8 cellular contexts compared by ENCODE assay signal in the genomic region with DNA sequence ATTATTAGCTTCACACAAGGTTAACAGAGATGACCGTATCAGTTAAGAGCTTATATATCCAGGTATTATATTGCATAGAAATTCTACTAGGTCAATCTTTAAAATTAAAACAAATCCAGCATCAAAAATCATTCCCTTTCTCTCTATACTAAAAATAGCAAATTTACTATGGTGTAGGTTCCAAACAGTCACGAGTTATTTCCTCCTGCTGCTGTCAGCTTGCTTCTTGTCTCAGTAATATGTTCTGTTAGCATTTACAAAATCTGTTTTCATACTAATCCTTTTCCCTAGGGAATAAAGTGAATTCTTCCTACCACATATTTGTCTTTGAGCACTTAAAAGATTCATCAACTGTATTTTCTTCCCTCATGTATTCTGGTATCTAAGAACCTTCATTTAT. TPM values are rescaled to one million over a fixed set of nuclear protein-coding genes. Genes with fewer than 3 reads are reported as not detected.
A peak's percentile ranks its signal among the peaks of the same experiment; 100 is the strongest.
DNase-seq lines count a peak whose midpoint lies in the region; ATAC-seq, FAIRE-seq and TF ChIP-seq lines count a peak whose summit lies in the region.

No MANE protein-coding gene starts in this region.

- 7 to 13% (median 10%) methylated on average over 2 of the region's 2 CpGs for WGBS in adrenal gland, 4 donors

- DNase-seq in activated naive CD4-positive, alpha-beta T cell treated with anti-CD3 and anti-CD28 coated beads for 36 hours, result no peak
- DNase-seq in activated naive CD4-positive, alpha-beta T cell (lab: John Stamatoyannopoulos, UW), result no peak
- DNase-seq in adrenal gland (no peak), left lung (no peak), tibial artery (no peak), RCC 7860 (ENCODE audit: low spot score) (no peak), GM12891 (ENCODE audit: insufficient read length, low spot score) (no peak), AG08396 (ENCODE audit: low spot score) (no peak)

- H3K4me3 Mint-ChIP-seq in activated naive CD4-positive, alpha-beta T cell treated with anti-CD3 and anti-CD28 coated beads for 36 hours, result peak overlapping the region; percentile 88

- H3K27ac ChIP-seq in adrenal gland, result peak overlapping the region in 4 of 5 donors; percentile 57 to 100 (median 94)
- H3K27ac ChIP-seq in left lung, result peak overlapping the region; percentile 94 to 96
- peak overlapping the region; percentile 98 to 100 for H3K27ac ChIP-seq in tibial artery

- H3K4me1 ChIP-seq in adrenal gland (replicated peaks in 1 of 2) (peaks cover 32 to 59% of the 10 kb centered on the region in 2 donors), left lung (peaks cover 39 to 78% of the 10 kb centered on the region in 2 donors), tibial artery (peaks cover 0 to 63% (median 40%) of the 10 kb centered on the region in 4 donors)

- no peaks in the 10 kb centered on the region for H3K9me3 Mint-ChIP-seq in activated naive CD4-positive, alpha-beta T cell treated with anti-CD3 and anti-CD28 coated beads for 36 hours

- H3K27ac Mint-ChIP-seq in activated naive CD4-positive, alpha-beta T cell treated with anti-CD3 and anti-CD28 coated beads for 36 hours, result peak overlapping the region; percentile 86

- H3K36me3 ChIP-seq in adrenal gland (replicated peaks in 1 of 2) (peaks cover 0 to 12% of the 10 kb centered on the region in 2 donors), left lung (peaks cover 0 to 25% of the 10 kb centered on the region in 2 donors), tibial artery (peaks cover 0 to 3% (median 0%) of the 10 kb centered on the region in 3 donors)

- H3K4me3 ChIP-seq in adrenal gland, result peak overlapping the region in 2 of 4 donors; percentile 79 to 93
- peak overlapping the region; percentile 72 to 93 for H3K4me3 ChIP-seq in left lung
- H3K4me3 ChIP-seq in tibial artery, result peak overlapping the region; percentile 75 to 92

- peaks cover 20% of the 10 kb centered on the region for H3K36me3 Mint-ChIP-seq in activated naive CD4-positive, alpha-beta T cell treated with anti-CD3 and anti-CD28 coated beads for 36 hours (ENCODE audit: low read depth)

- peaks cover 56% of the 10 kb centered on the region for H3K4me1 Mint-ChIP-seq in activated naive CD4-positive, alpha-beta T cell treated with anti-CD3 and anti-CD28 coated beads for 36 hours (ENCODE audit: low read depth)

- TF ChIP-seq POLR2A in adrenal gland (IDR thresholded peaks at IDR 0.05), result no peak
- TF ChIP-seq POLR2A in GM12891 (IDR thresholded peaks at IDR 0.05; ENCODE audit: low read depth, low read length), result no peak

- CTCF ChIA-PET in activated naive CD4-positive, alpha-beta T cell treated with anti-CD3 and anti-CD28 coated beads for 36 hours (lab: Charles Lee), result interaction anchor here (0.6 to 2.4 kb wide), 4 partner anchors 25 to 155 kb away, joined by 3 to 12 read pairs (median 5); no protein-coding TSS in a partner anchor

- no peaks in the 10 kb centered on the region for H3K9me3 ChIP-seq in adrenal gland (replicated peaks in 1 of 3)
- no peaks in the 10 kb centered on the region for H3K9me3 ChIP-seq in left lung
- no peaks in the 10 kb centered on the region for H3K9me3 ChIP-seq in tibial artery

- no peak for FAIRE-seq in RCC 7860 (lab: Jason Lieb, UNC)
- FAIRE-seq in GM12891 (lab: Jason Lieb, UNC), result no peak

- H3K27me3 ChIP-seq in adrenal gland (no peaks in the 10 kb centered on the region), left lung (no peaks in the 10 kb centered on the region), tibial artery (no peaks in the 10 kb centered on the region)

- ATAC-seq in left lung, result no peak

- TF ChIP-seq CTCF in adrenal gland (IDR thresholded peaks at IDR 0.05), result no peak
- TF ChIP-seq CTCF in left lung (IDR thresholded peaks at IDR 0.05), result no peak
- TF ChIP-seq CTCF in tibial artery (IDR thresholded peaks at IDR 0.05), result no peak

- no peaks in the 10 kb centered on the region for H3K27me3 Mint-ChIP-seq in activated naive CD4-positive, alpha-beta T cell treated with anti-CD3 and anti-CD28 coated beads for 36 hours (ENCODE audit: low read depth)

- intact Hi-C loops in activated naive CD4-positive, alpha-beta T cell treated with anti-CD3 and anti-CD28 coated beads for 36 hours (cut with micrococcal nuclease), result loop anchor here (1.0 to 5.0 kb wide), 5 partner anchors 25 to 655 kb away; no protein-coding TSS in a partner anchor
- intact Hi-C loops in adrenal gland (cut with DNase I) (no loop called here), left lung (cut with DNase I) (no loop called here), tibial artery (cut with DNase I; ENCODE audit: low total_unique reads) (loop anchor here (5.0 kb wide), 1 partner anchor 70 kb away; no protein-coding TSS in a partner anchor)

TF ChIP-seq in GM12891, 5 proteins besides CTCF, POLR2A, EP300 and RAD21:
- no peak for TF ChIP-seq POU2F2 (IDR thresholded peaks at IDR 0.05; ENCODE audit: low read depth, low read length)
- no peak for TF ChIP-seq POLR2AphosphoS5 (IDR thresholded peaks at IDR 0.05; ENCODE audit: low read depth, low read length)
- no peak for TF ChIP-seq TAF1 (IDR thresholded peaks at IDR 0.05; ENCODE audit: low read depth, low read length)
- TF ChIP-seq SPI1 (IDR thresholded peaks at IDR 0.05; ENCODE audit: low read depth, low read length), result no peak
- TF ChIP-seq PAX5 (IDR thresholded peaks at IDR 0.05; ENCODE audit: insufficient read depth, low read length, severe bottlenecking), result no peak

RNA-seq across cellular contexts. Expression of a gene that starts 2.5 kb away (rescaled TPM):
- total RNA-seq in activated naive CD4-positive, alpha-beta T cell treated with anti-CD3 and anti-CD28 coated beads for 36 hours, result 10 to 100 TPM; 44.3 to 45.4 TPM
- total RNA-seq in adrenal gland, result 10 to 100 TPM; 48.7 to 92.0 (median 77.6) TPM
- 10 to 100 TPM; 25.6 to 52.4 (median 36.5) TPM for polyA plus RNA-seq in adrenal gland
- 10 to 100 TPM; 84.5 to 86.6 TPM for total RNA-seq in left lung
- 37.7 TPM for polyA plus RNA-seq in GM12891 (2012; ENCODE audit: low read depth, missing spikeins)

Comparison
In these comparisons a context has a peak if more than half of its experiments do, and no peak if none do; other contexts are left out.
1. intact Hi-C loops: an anchor here in activated naive CD4-positive, alpha-beta T cell treated with anti-CD3 and anti-CD28 coated beads for 36 hours (1.0 to 5.0 kb wide) and tibial artery (5.0 kb wide); none called in adrenal gland and left lung.